8 cellular contexts compared by ENCODE assay signal in genomic region chr1:20640183-20640597, GRCh38. TPM values are rescaled to one million over a fixed set of nuclear protein-coding genes. Genes with fewer than 3 reads are reported as not detected.
DNase-seq lines count a peak whose midpoint lies in the region; ATAC-seq and TF ChIP-seq lines count a peak whose summit lies in the region.

No MANE protein-coding gene starts in this region.

- H3K4me3 Mint-ChIP-seq in Calu3 (ENCODE audit: low read depth, unreplicated experiment) (no peak overlapping the region), progenitor cell of endocrine pancreas (ENCODE audit: low read depth) (no peak overlapping the region)

- no peaks in the 10 kb centered on the region for H3K27me3 ChIP-seq in foreskin keratinocyte

- ATAC-seq in foreskin keratinocyte (peak; percentile 51), GM21515 (IDR thresholded peaks at IDR 0.05; ENCODE audit: unreplicated experiment) (no peak), GM21423 (IDR thresholded peaks at IDR 0.05; ENCODE audit: unreplicated experiment) (no peak)

- H3K9me3 Mint-ChIP-seq in Calu3 (ENCODE audit: low read depth, unreplicated experiment), result no peaks in the 10 kb centered on the region
- H3K9me3 Mint-ChIP-seq in progenitor cell of endocrine pancreas (ENCODE audit: low read depth), result no peaks in the 10 kb centered on the region

- H3K36me3 Mint-ChIP-seq in Calu3 (ENCODE audit: insufficient read depth, unreplicated experiment) (no peaks in the 10 kb centered on the region), progenitor cell of endocrine pancreas (ENCODE audit: insufficient read depth) (peaks cover 15% of the 10 kb centered on the region)

- DNase-seq in Calu3 (peak; percentile 49), HPDE6-E6E7 (ENCODE audit: extremely low spot score) (peak; percentile 54), RPMI7951 (ENCODE audit: low read depth) (peak; percentile 44), foreskin keratinocyte (peak in 1 of 2 donors; percentile 42), progenitor cell of endocrine pancreas (ENCODE audit: low spot score, unreplicated experiment) (peak; percentile 38)
- peak; percentile 20 for DNase-seq in activated T-helper 9 cell treated with anti-CD3 and anti-CD28 coated beads, Interleukin-2, amount 50 U/mL, for 16 hours (ENCODE audit: low read depth)

- H3K4me1 ChIP-seq in foreskin keratinocyte, result no peaks in the 10 kb centered on the region

- peak; percentile 74 for TF ChIP-seq CTCF in Calu3 (IDR thresholded peaks at IDR 0.05; ENCODE audit: unreplicated experiment)
- TF ChIP-seq CTCF in foreskin keratinocyte (conservative IDR thresholded peaks at IDR 0.05), result peak; percentile 89
- peak; percentile 84 for TF ChIP-seq CTCF in progenitor cell of endocrine pancreas (IDR thresholded peaks at IDR 0.05; ENCODE audit: unreplicated experiment)

- no peak overlapping the region for H3K27ac ChIP-seq in foreskin keratinocyte

- no peak overlapping the region for H3K27ac Mint-ChIP-seq in Calu3 (ENCODE audit: unreplicated experiment)
- H3K27ac Mint-ChIP-seq in progenitor cell of endocrine pancreas, result no peak overlapping the region

- BruUV-seq in Calu3 (replicated peaks; lab: Mats Ljungman, UMichigan), result no TSS peak

- CTCF ChIA-PET in Calu3 (lab: Charles Lee), result no interaction called here

- H3K27me3 Mint-ChIP-seq in Calu3 (ENCODE audit: unreplicated experiment) (no peaks in the 10 kb centered on the region), progenitor cell of endocrine pancreas (no peaks in the 10 kb centered on the region)

- H3K4me1 Mint-ChIP-seq in Calu3 (ENCODE audit: low read depth, unreplicated experiment) (no peaks in the 10 kb centered on the region), progenitor cell of endocrine pancreas (ENCODE audit: low read depth) (no peaks in the 10 kb centered on the region)

- intact Hi-C loops in Calu3 (cut with micrococcal nuclease; ENCODE audit: unreplicated experiment), result loop anchor here (1.0 kb wide), 2 partner anchors 65 to 118 kb away; no protein-coding TSS in a partner anchor

RNA-seq across cellular contexts. Expression of gene PINK1, which starts 6.9 kb away (rescaled TPM):
- total RNA-seq in Calu3 (2022) (11.2 and 11.9 TPM in 2 replicates), foreskin keratinocyte (55.8 and 56.8 TPM in 2 replicates), progenitor cell of endocrine pancreas (25.0 and 28.0 TPM in 2 replicates)
- total RNA-seq in RPMI7951 (2014; rRNA removed; shearing (Covaris generic)), result 52.0 and 57.2 TPM in 2 replicates
- 51.2 and 55.1 TPM in 2 replicates for polyA plus RNA-seq in foreskin keratinocyte

RNA-seq across cellular contexts. Expression of gene DDOST, which starts 21.0 kb away (rescaled TPM):
- total RNA-seq in Calu3 (2022), result 266 and 278 TPM in 2 replicates
- total RNA-seq in RPMI7951 (2014; rRNA removed; shearing (Covaris generic)), result 456 and 523 TPM in 2 replicates
- 239 and 240 TPM in 2 replicates for total RNA-seq in foreskin keratinocyte
- polyA plus RNA-seq in foreskin keratinocyte, result 248 and 264 TPM in 2 replicates
- total RNA-seq in progenitor cell of endocrine pancreas, result 273 and 276 TPM in 2 replicates

RNA-seq across cellular contexts. Expression of gene CDA, which starts 51.3 kb away (rescaled TPM):
- total RNA-seq in Calu3 (2022) (7.4 and 9.0 TPM in 2 replicates), foreskin keratinocyte (23.6 and 59.1 TPM in 2 replicates), progenitor cell of endocrine pancreas (not detected in 2 replicates)
- 23.9 and 24.9 TPM in 2 replicates for total RNA-seq in RPMI7951 (2014; rRNA removed; shearing (Covaris generic))
- 72.2 and 142 TPM in 2 replicates for polyA plus RNA-seq in foreskin keratinocyte
